Comparison of ENCODE assay signal across 8 cellular contexts in the genomic region with DNA sequence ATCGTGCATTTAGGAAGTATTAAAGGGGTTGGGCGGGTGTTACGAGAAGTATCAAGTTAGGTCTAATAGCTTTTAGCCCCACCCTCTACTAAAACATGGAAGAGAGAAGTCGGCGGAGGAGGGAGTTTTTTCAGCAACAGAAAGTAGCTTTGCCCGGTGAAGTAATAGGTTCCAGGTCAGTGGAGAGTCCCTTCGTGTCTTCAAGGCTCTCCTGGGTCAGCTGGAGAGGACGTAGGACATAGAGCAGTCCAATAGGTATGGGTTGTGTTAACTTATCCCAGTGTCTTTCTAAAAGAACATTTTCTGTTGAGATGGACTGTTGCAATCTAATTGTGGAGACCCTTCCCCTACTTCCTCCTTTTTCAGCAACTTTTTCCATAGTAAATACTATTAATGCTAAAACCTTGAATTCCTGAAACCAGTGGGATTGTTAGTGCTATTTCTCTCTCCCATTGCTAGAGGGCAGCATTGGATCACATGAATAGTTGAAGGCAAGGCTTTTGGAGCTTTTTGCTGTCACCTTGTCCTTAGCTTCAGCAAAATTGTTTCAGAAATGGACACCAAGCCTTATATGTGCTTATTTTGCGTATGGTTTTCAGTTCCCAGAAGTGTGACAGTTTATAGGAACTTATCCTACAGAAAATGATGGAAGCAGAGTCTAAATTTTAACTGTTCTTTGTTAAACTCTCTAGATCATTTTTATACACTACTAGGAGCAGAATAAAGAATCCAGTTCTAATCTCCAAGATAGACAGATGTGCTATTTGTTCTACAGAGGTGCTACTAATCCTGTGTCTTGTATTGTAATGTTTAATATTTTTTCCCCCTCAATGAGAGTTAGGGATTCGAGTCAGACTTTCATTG. TPM values are rescaled to one million over a fixed set of nuclear protein-coding genes. Genes with fewer than 3 reads are reported as not detected.
DNase-seq lines count a peak whose midpoint lies in the region; ATAC-seq, FAIRE-seq and TF ChIP-seq lines count a peak whose summit lies in the region.

No MANE protein-coding gene starts in this region.

- DNase-seq in DMS 273 (lab: John Stamatoyannopoulos, UW; ENCODE audit: unreplicated experiment) (peak; percentile 76), PC-3 (peak; percentile 68), endothelial cell of umbilical vein (ENCODE audit: low read depth, low spot score) (peak; percentile 37), neural crest cell (ENCODE audit: low read depth, low spot score) (peak; percentile 14)
- no peak for DNase-seq in activated T-helper 2 cell treated with anti-CD3 and anti-CD28 coated beads, Interferon-gamma antibody, Interleukin-2, Interleukin-4, amounts not matched to agents 10 μg/mL and 5 μg/mL and 100 μg/mL, durations not matched to agents 14 hours and 24 hours and 36 hours (ENCODE audit: low spot score)
- DNase-seq in CD8-positive, alpha-beta memory T cell = no peak

- BruUV-seq in PC-3 (replicated peaks; lab: Mats Ljungman, UMichigan) (TSS peak; percentile 15), endothelial cell of umbilical vein (replicated peaks; lab: Mats Ljungman, UMichigan) (no TSS peak)

- H3K36me3 ChIP-seq in HUES48 (ENCODE audit: control insufficient read depth, insufficient read depth, low read length) (peaks cover 36% of the 10 kb centered on the region), PC-3 (ENCODE audit: low read depth, low read length) (peaks cover 7% of the 10 kb centered on the region; the same call in 1 of the 2 replicates), endothelial cell of umbilical vein (ENCODE audit: control insufficient read depth in 2 of 2, extremely low read depth in 1 of 2, insufficient read depth in 2 of 2, low read length in 2 of 2) (peaks cover 3 to 4% of the 10 kb centered on the region in 2 experiments)
- H3K36me3 ChIP-seq in CD8-positive, alpha-beta memory T cell (ENCODE audit: insufficient read depth, low read length) = peaks cover 7% of the 10 kb centered on the region

- POLR2A ChIA-PET in PC-3 (lab: Charles Lee; ENCODE audit: unreplicated experiment) = no interaction called here
- POLR2A ChIA-PET in endothelial cell of umbilical vein (lab: Charles Lee) = interaction anchor here (0.5 kb wide), 1 partner anchor 521 kb away, joined by 6 read pairs; no protein-coding TSS in a partner anchor
- POLR2A ChIA-PET in CD8-positive, alpha-beta memory T cell (lab: Charles Lee) = no interaction called here

- H3K4me1 Mint-ChIP-seq in neural crest cell = no peaks in the 10 kb centered on the region
- H3K4me1 Mint-ChIP-seq in activated T-helper 2 cell treated with anti-CD3 and anti-CD28 coated beads, Interferon-gamma antibody, Interleukin-2, Interleukin-4, amounts not matched to agents 10 μg/mL and 5 μg/mL and 100 μg/mL, durations not matched to agents 14 hours and 24 hours and 36 hours (ENCODE audit: low read depth) = no peaks in the 10 kb centered on the region
- peaks cover 10 to 12% (median 12%) of the 10 kb centered on the region in 3 donors for H3K4me1 Mint-ChIP-seq in CD8-positive, alpha-beta memory T cell

- H3K27me3 ChIP-seq in HUES48 (ENCODE audit: control insufficient read depth, insufficient read depth, low read length) (no peaks in the 10 kb centered on the region), PC-3 (ENCODE audit: low read length) (no peaks in the 10 kb centered on the region), endothelial cell of umbilical vein (ENCODE audit: control insufficient read depth in 2 of 2, insufficient read depth in 2 of 2, low read length in 2 of 2) (no peaks in the 10 kb centered on the region)
- no peaks in the 10 kb centered on the region for H3K27me3 ChIP-seq in CD8-positive, alpha-beta memory T cell (ENCODE audit: insufficient read depth, low read length, poor library complexity, severe bottlenecking)

- H3K9me3 ChIP-seq in HUES48 (ENCODE audit: control insufficient read depth, insufficient read depth, low read length) (no peaks in the 10 kb centered on the region), PC-3 (ENCODE audit: low read length) (no peaks in the 10 kb centered on the region), endothelial cell of umbilical vein (replicated peaks; ENCODE audit: control insufficient read depth, insufficient read depth, low read length) (no peaks in the 10 kb centered on the region)
- H3K9me3 ChIP-seq in CD8-positive, alpha-beta memory T cell (ENCODE audit: low read length) = no peaks in the 10 kb centered on the region

- intact Hi-C loops in PC-3 (cut with micrococcal nuclease) = no loop called here
- intact Hi-C loops in endothelial cell of umbilical vein (cut with micrococcal nuclease) = loop anchor here (1.0 to 2.0 kb wide), 2 partner anchors 238 to 808 kb away; no protein-coding TSS in a partner anchor
- intact Hi-C loops in activated T-helper 2 cell treated with anti-CD3 and anti-CD28 coated beads, Interferon-gamma antibody, Interleukin-2, Interleukin-4, amounts not matched to agents 10 μg/mL and 5 μg/mL and 100 μg/mL, durations not matched to agents 14 hours and 24 hours and 36 hours (cut with micrococcal nuclease) = no loop called here

- peak; percentile 81 for FAIRE-seq in endothelial cell of umbilical vein (lab: Jason Lieb, UNC)

- H2AFZ ChIP-seq in PC-3 (ENCODE audit: low read length) (no peak overlapping the region), endothelial cell of umbilical vein (ENCODE audit: low read depth, low read length) (no peak overlapping the region)

- TF ChIP-seq CTCF in PC-3 (conservative IDR thresholded peaks at IDR 0.05; ENCODE audit: low read depth, low read length) (peak; percentile 95), endothelial cell of umbilical vein (IDR thresholded peaks at IDR 0.05; ENCODE audit: extremely low read depth in 1 of 2, insufficient read depth in 1 of 2, low read depth in 1 of 2, low read length in 2 of 2) (peak; percentile 51 to 63), neural crest cell (conservative IDR thresholded peaks at IDR 0.05) (peak; percentile 81)

- no peaks in the 10 kb centered on the region for H3K79me2 ChIP-seq in PC-3 (ENCODE audit: low read length)
- no peaks in the 10 kb centered on the region for H3K79me2 ChIP-seq in endothelial cell of umbilical vein (ENCODE audit: control insufficient read depth, insufficient read depth, low read length)

- H4K20me1 ChIP-seq in PC-3 (ENCODE audit: low read length) (no peaks in the 10 kb centered on the region), endothelial cell of umbilical vein (replicated peaks; ENCODE audit: control insufficient read depth, extremely low read depth, insufficient read depth, low read length) (no peaks in the 10 kb centered on the region)

- no peaks in the 10 kb centered on the region for H3K9me3 Mint-ChIP-seq in neural crest cell
- no peaks in the 10 kb centered on the region for H3K9me3 Mint-ChIP-seq in activated T-helper 2 cell treated with anti-CD3 and anti-CD28 coated beads, Interferon-gamma antibody, Interleukin-2, Interleukin-4, amounts not matched to agents 10 μg/mL and 5 μg/mL and 100 μg/mL, durations not matched to agents 14 hours and 24 hours and 36 hours
- no peaks in the 10 kb centered on the region for H3K9me3 Mint-ChIP-seq in CD8-positive, alpha-beta memory T cell

- H3F3A ChIP-seq in PC-3 (ENCODE audit: low read length, unreplicated experiment) = no peaks in the 10 kb centered on the region

- H3K9ac ChIP-seq in HUES48 (ENCODE audit: low read depth, low read length) (no peak overlapping the region), PC-3 (ENCODE audit: low read length) (no peak overlapping the region), endothelial cell of umbilical vein (replicated peaks; ENCODE audit: extremely low read depth, insufficient read depth, low read length) (no peak overlapping the region)

- H3K4me3 ChIP-seq in HUES48 (ENCODE audit: low read depth, low read length) (no peak overlapping the region), PC-3 (ENCODE audit: low read length) (no peak overlapping the region), endothelial cell of umbilical vein (replicated peaks in 1 of 3; ENCODE audit: insufficient read depth in 1 of 3, low read depth in 1 of 3, low read length in 3 of 3) (no peak overlapping the region)
- no peak overlapping the region for H3K4me3 ChIP-seq in CD8-positive, alpha-beta memory T cell (ENCODE audit: low read length)

- H3K4me3 Mint-ChIP-seq in neural crest cell = no peak overlapping the region
- no peak overlapping the region for H3K4me3 Mint-ChIP-seq in activated T-helper 2 cell treated with anti-CD3 and anti-CD28 coated beads, Interferon-gamma antibody, Interleukin-2, Interleukin-4, amounts not matched to agents 10 μg/mL and 5 μg/mL and 100 μg/mL, durations not matched to agents 14 hours and 24 hours and 36 hours (ENCODE audit: low read depth)
- no peak overlapping the region for H3K4me3 Mint-ChIP-seq in CD8-positive, alpha-beta memory T cell

- peak overlapping the region; percentile 18 for H3K27ac ChIP-seq in HUES48 (ENCODE audit: low read depth, low read length)
- no peak overlapping the region for H3K27ac ChIP-seq in PC-3 (ENCODE audit: low read length)
- H3K27ac ChIP-seq in endothelial cell of umbilical vein (ENCODE audit: insufficient read depth, low read depth, low read length) = no peak overlapping the region
- H3K27ac ChIP-seq in CD8-positive, alpha-beta memory T cell (ENCODE audit: low read depth, low read length) = no peak overlapping the region

- no peaks in the 10 kb centered on the region for H3K9me1 ChIP-seq in endothelial cell of umbilical vein (replicated peaks; ENCODE audit: control insufficient read depth, extremely low read depth, insufficient read depth, low read length)

- dilution Hi-C loops in endothelial cell of umbilical vein (cut with MboI; ENCODE audit: extremely low pct_ligation_motif_present, low sequenced_read_pairs) = no loop called here

- H3K9me2 ChIP-seq in PC-3 (replicated peaks; ENCODE audit: low read length) = no peaks in the 10 kb centered on the region

- H3K4me1 ChIP-seq in HUES48 (ENCODE audit: control insufficient read depth, insufficient read depth, low read length) (peaks cover 24% of the 10 kb centered on the region), PC-3 (ENCODE audit: insufficient read depth, low read length) (no peaks in the 10 kb centered on the region), endothelial cell of umbilical vein (ENCODE audit: control insufficient read depth, extremely low read depth, insufficient read depth, low read length) (no peaks in the 10 kb centered on the region)
- no peaks in the 10 kb centered on the region for H3K4me1 ChIP-seq in CD8-positive, alpha-beta memory T cell (ENCODE audit: insufficient read depth, low read length)

- CTCF ChIA-PET in PC-3 (lab: Charles Lee) (interaction anchor here (0.5 to 0.7 kb wide), 4 partner anchors 94 to 242 kb away, joined by 3 to 6 read pairs (median 4); no protein-coding TSS in a partner anchor), endothelial cell of umbilical vein (lab: Charles Lee) (interaction anchor here (0.5 to 3.3 kb wide), 15 partner anchors 10 to 808 kb away, joined by 3 to 49 read pairs (median 3); no protein-coding TSS in a partner anchor)
- CTCF ChIA-PET in CD8-positive, alpha-beta memory T cell (lab: Charles Lee) = interaction anchor here (1.0 to 1.1 kb wide), 3 partner anchors 10 to 14 kb away, joined by 3 to 5 read pairs (median 3); no protein-coding TSS in a partner anchor

- H3K27ac Mint-ChIP-seq in neural crest cell (ENCODE audit: unreplicated experiment) = no peak overlapping the region
- H3K27ac Mint-ChIP-seq in activated T-helper 2 cell treated with anti-CD3 and anti-CD28 coated beads, Interferon-gamma antibody, Interleukin-2, Interleukin-4, amounts not matched to agents 10 μg/mL and 5 μg/mL and 100 μg/mL, durations not matched to agents 14 hours and 24 hours and 36 hours = no peak overlapping the region
- H3K27ac Mint-ChIP-seq in CD8-positive, alpha-beta memory T cell = peak overlapping the region in 1 of 8 donors; percentile 57

- H3K36me3 Mint-ChIP-seq in neural crest cell (ENCODE audit: low read depth) = peaks cover 11% of the 10 kb centered on the region
- H3K36me3 Mint-ChIP-seq in activated T-helper 2 cell treated with anti-CD3 and anti-CD28 coated beads, Interferon-gamma antibody, Interleukin-2, Interleukin-4, amounts not matched to agents 10 μg/mL and 5 μg/mL and 100 μg/mL, durations not matched to agents 14 hours and 24 hours and 36 hours (ENCODE audit: low read depth) = peaks cover 32% of the 10 kb centered on the region
- peaks cover 8 to 55% (median 12%) of the 10 kb centered on the region in 3 donors for H3K36me3 Mint-ChIP-seq in CD8-positive, alpha-beta memory T cell

- H3K4me2 ChIP-seq in PC-3 (ENCODE audit: low read length) (no peak overlapping the region), endothelial cell of umbilical vein (ENCODE audit: insufficient read depth, low read length) (no peak overlapping the region)

- ATAC-seq in PC-3 = peak; percentile 75
- ATAC-seq in GM21381 (IDR thresholded peaks at IDR 0.05; ENCODE audit: unreplicated experiment) = no peak

- TF ChIP-seq POLR2A in endothelial cell of umbilical vein (IDR thresholded peaks at IDR 0.05; ENCODE audit: low read depth, low read length) = no peak

- no peaks in the 10 kb centered on the region for H3K27me3 Mint-ChIP-seq in neural crest cell (ENCODE audit: low read depth)
- no peaks in the 10 kb centered on the region for H3K27me3 Mint-ChIP-seq in activated T-helper 2 cell treated with anti-CD3 and anti-CD28 coated beads, Interferon-gamma antibody, Interleukin-2, Interleukin-4, amounts not matched to agents 10 μg/mL and 5 μg/mL and 100 μg/mL, durations not matched to agents 14 hours and 24 hours and 36 hours (ENCODE audit: low read depth)
- peaks cover 0 to 1% of the 10 kb centered on the region in 2 donors for H3K27me3 Mint-ChIP-seq in CD8-positive, alpha-beta memory T cell

RNA-seq across cellular contexts. Expression of gene UTP18, which starts 38.4 kb away (rescaled TPM):
- total RNA-seq in PC-3 (2014; rRNA removed) (64.2 and 97.6 TPM in 2 replicates), endothelial cell of umbilical vein (29.3 and 32.2 TPM in 2 replicates), neural crest cell (52.4 and 59.6 TPM in 2 replicates)
- polyA plus RNA-seq in endothelial cell of umbilical vein = 5.7 and 9.1 TPM in 2 replicates
- 12.9 and 14.1 TPM in 2 replicates for polyA plus RNA-seq in endothelial cell of umbilical vein (2011; cell fraction: cytosol; rRNA removed)
- 15.6 and 19.7 TPM in 2 replicates for polyA plus RNA-seq in endothelial cell of umbilical vein (2011; cell fraction: nucleus; rRNA removed)
- polyA plus RNA-seq in endothelial cell of umbilical vein (2012) = 33.1 and 43.0 TPM in 2 replicates
- polyA minus RNA-seq in endothelial cell of umbilical vein = 6.1 and 8.0 TPM in 2 replicates
- polyA minus RNA-seq in endothelial cell of umbilical vein (2011; cell fraction: cytosol; rRNA and poly(A)+ RNA removed) = 11.9 TPM
- 7.0 and 8.7 TPM in 2 replicates for polyA minus RNA-seq in endothelial cell of umbilical vein (2011; cell fraction: nucleus; rRNA and poly(A)+ RNA removed)
- 75.7 and 78.7 TPM in 2 replicates for total RNA-seq in activated T-helper 2 cell treated with anti-CD3 and anti-CD28 coated beads, Interferon-gamma antibody, Interleukin-2, Interleukin-4, amounts not matched to agents 10 μg/mL and 5 μg/mL and 100 μg/mL, durations not matched to agents 14 hours and 24 hours and 36 hours
- total RNA-seq in CD8-positive, alpha-beta memory T cell = 10 to 100 TPM; 80.5 to 82.1 TPM
- polyA plus RNA-seq in CD8-positive, alpha-beta memory T cell = 50.4 TPM

RNA-seq across cellular contexts. Expression of gene MBTD1, which starts 38.9 kb away (rescaled TPM):
- 10.3 and 13.8 TPM in 2 replicates for total RNA-seq in PC-3 (2014; rRNA removed)
- total RNA-seq in endothelial cell of umbilical vein = 10.9 and 14.0 TPM in 2 replicates
- polyA plus RNA-seq in endothelial cell of umbilical vein = 3.5 and 4.8 TPM in 2 replicates
- polyA plus RNA-seq in endothelial cell of umbilical vein (2011; cell fraction: cytosol; rRNA removed) = 3.5 and 4.0 TPM in 2 replicates
- 16.1 and 20.8 TPM in 2 replicates for polyA plus RNA-seq in endothelial cell of umbilical vein (2011; cell fraction: nucleus; rRNA removed)
- 6.6 and 7.2 TPM in 2 replicates for polyA plus RNA-seq in endothelial cell of umbilical vein (2012)
- polyA minus RNA-seq in endothelial cell of umbilical vein = 12.6 and 15.8 TPM in 2 replicates
- 4.2 TPM for polyA minus RNA-seq in endothelial cell of umbilical vein (2011; cell fraction: cytosol; rRNA and poly(A)+ RNA removed)
- 26.8 and 43.3 TPM in 2 replicates for polyA minus RNA-seq in endothelial cell of umbilical vein (2011; cell fraction: nucleus; rRNA and poly(A)+ RNA removed)
- total RNA-seq in neural crest cell = 32.9 and 36.8 TPM in 2 replicates
- 11.3 and 11.5 TPM in 2 replicates for total RNA-seq in activated T-helper 2 cell treated with anti-CD3 and anti-CD28 coated beads, Interferon-gamma antibody, Interleukin-2, Interleukin-4, amounts not matched to agents 10 μg/mL and 5 μg/mL and 100 μg/mL, durations not matched to agents 14 hours and 24 hours and 36 hours
- 1 to 10 TPM; 8.8 to 9.0 TPM for total RNA-seq in CD8-positive, alpha-beta memory T cell
- 3.3 TPM for polyA plus RNA-seq in CD8-positive, alpha-beta memory T cell

Comparison
In these comparisons a context has a peak if more than half of its experiments do, and no peak if none do; other contexts are left out.
1. DNase-seq: peak in DMS 273 (single experiment), PC-3 (single experiment), endothelial cell of umbilical vein (single experiment) and neural crest cell (single experiment); none in activated T-helper 2 cell treated with anti-CD3 and anti-CD28 coated beads, Interferon-gamma antibody, Interleukin-2, Interleukin-4, amounts not matched to agents 10 μg/mL and 5 μg/mL and 100 μg/mL, durations not matched to agents 14 hours and 24 hours and 36 hours (single experiment) and CD8-positive, alpha-beta memory T cell (0 of 5).
2. Peak in every context shown above with its lines, with median percentiles within 50 percentile points of each other: CTCF ChIP-seq.